In the genomic region with DNA sequence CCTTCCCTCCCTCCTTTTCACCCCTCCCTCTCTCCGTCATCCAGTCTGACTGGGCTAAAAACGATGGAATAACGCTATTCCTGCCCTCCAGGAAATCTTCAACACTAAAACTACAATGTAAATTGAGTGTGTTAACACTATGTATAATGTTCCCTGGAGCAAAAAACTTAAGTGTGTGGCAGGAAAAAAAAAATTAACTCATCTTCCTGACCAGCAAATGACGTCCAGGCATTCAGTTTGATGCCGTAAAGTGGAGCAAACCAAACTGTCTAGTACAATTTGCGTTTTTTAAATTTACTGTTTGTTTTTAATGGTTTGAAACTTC, we compare ENCODE assay signal across 8 cellular contexts. TPM values are rescaled to one million over a fixed set of nuclear protein-coding genes. Genes with fewer than 3 reads are reported as not detected.
DNase-seq lines count a peak whose midpoint lies in the region; ATAC-seq, FAIRE-seq and TF ChIP-seq lines count a peak whose summit lies in the region.

No MANE protein-coding gene starts in this region.

- H3K79me2 ChIP-seq in keratinocyte (ENCODE audit: control insufficient read depth, insufficient read depth, low read length): peaks cover 46% of the 10 kb centered on the region

- peaks cover 19% of the 10 kb centered on the region for H3K4me1 ChIP-seq in keratinocyte (ENCODE audit: control insufficient read depth, extremely low read depth, insufficient read depth, low read length)
- H3K4me1 ChIP-seq in suprapubic skin: peaks cover 43% of the 10 kb centered on the region

- H3K9me3 ChIP-seq in keratinocyte (ENCODE audit: control insufficient read depth, low read depth, low read length): no peaks in the 10 kb centered on the region
- H3K9me3 ChIP-seq in suprapubic skin: no peaks in the 10 kb centered on the region

- peak overlapping the region; percentile 70 for H2AFZ ChIP-seq in keratinocyte (ENCODE audit: control insufficient read depth, low read length)

- H3K4me2 ChIP-seq in keratinocyte (ENCODE audit: control insufficient read depth, extremely low read depth, insufficient read depth, low read depth, low read length): peak overlapping the region; percentile 75

- peaks cover 59% of the 10 kb centered on the region for H3K4me1 Mint-ChIP-seq in T-helper 2 cell treated with Interferon-gamma antibody and Interleukin-4, amounts not matched to agents 5 μg/mL and 100 μg/mL, for 36 hours (ENCODE audit: low read depth)
- H3K4me1 Mint-ChIP-seq in activated naive CD8-positive, alpha-beta T cell treated with anti-CD3 and anti-CD28 coated beads, Interleukin-2, amount 10 ng/mL, durations not matched to agents 7 days and 5 days: peaks cover 60% of the 10 kb centered on the region

- TF ChIP-seq POLR2A in suprapubic skin (IDR thresholded peaks at IDR 0.05): no peak

- ATAC-seq in activated naive CD8-positive, alpha-beta T cell treated with anti-CD3 and anti-CD28 coated beads, Interleukin-2, amount 10 ng/mL, durations not matched to agents 7 days and 5 days (ENCODE audit: low read depth): no peak
- no peak for ATAC-seq in esophagus mucosa

- H3K9me1 ChIP-seq in keratinocyte (ENCODE audit: control insufficient read depth, extremely low read depth, insufficient read depth, low read length): no peaks in the 10 kb centered on the region

- no peaks in the 10 kb centered on the region for H3K9me3 Mint-ChIP-seq in T-helper 2 cell treated with Interferon-gamma antibody and Interleukin-4, amounts not matched to agents 5 μg/mL and 100 μg/mL, for 36 hours
- H3K9me3 Mint-ChIP-seq in activated naive CD8-positive, alpha-beta T cell treated with anti-CD3 and anti-CD28 coated beads, Interleukin-2, amount 10 ng/mL, durations not matched to agents 7 days and 5 days: no peaks in the 10 kb centered on the region

- 42% methylated on average over 6 of the region's 6 CpGs for WGBS in suprapubic skin

- H3K27ac Mint-ChIP-seq in T-helper 2 cell treated with Interferon-gamma antibody and Interleukin-4, amounts not matched to agents 5 μg/mL and 100 μg/mL, for 36 hours: peak overlapping the region; percentile 95
- peak overlapping the region; percentile 94 for H3K27ac Mint-ChIP-seq in activated naive CD8-positive, alpha-beta T cell treated with anti-CD3 and anti-CD28 coated beads, Interleukin-2, amount 10 ng/mL, durations not matched to agents 7 days and 5 days

- H3K27me3 ChIP-seq in keratinocyte (ENCODE audit: control insufficient read depth, extremely low read depth, insufficient read depth, low read length) (no peaks in the 10 kb centered on the region), suprapubic skin (no peaks in the 10 kb centered on the region)

- no peaks in the 10 kb centered on the region for H3K27me3 Mint-ChIP-seq in T-helper 2 cell treated with Interferon-gamma antibody and Interleukin-4, amounts not matched to agents 5 μg/mL and 100 μg/mL, for 36 hours (ENCODE audit: low read depth)
- H3K27me3 Mint-ChIP-seq in activated naive CD8-positive, alpha-beta T cell treated with anti-CD3 and anti-CD28 coated beads, Interleukin-2, amount 10 ng/mL, durations not matched to agents 7 days and 5 days: no peaks in the 10 kb centered on the region

- H3K36me3 ChIP-seq in keratinocyte (ENCODE audit: control insufficient read depth in 2 of 2, extremely low read depth in 1 of 2, insufficient read depth in 2 of 2, low read length in 2 of 2) (peaks cover 2 to 3% of the 10 kb centered on the region in 2 experiments), suprapubic skin (no peaks in the 10 kb centered on the region)

- TF ChIP-seq EP300 in suprapubic skin (IDR thresholded peaks at IDR 0.05): no peak

- no peaks in the 10 kb centered on the region for H4K20me1 ChIP-seq in keratinocyte (ENCODE audit: control insufficient read depth, extremely low read depth, insufficient read depth, low read length)

- H3K4me3 Mint-ChIP-seq in T-helper 2 cell treated with Interferon-gamma antibody and Interleukin-4, amounts not matched to agents 5 μg/mL and 100 μg/mL, for 36 hours: peak overlapping the region; percentile 96
- H3K4me3 Mint-ChIP-seq in activated naive CD8-positive, alpha-beta T cell treated with anti-CD3 and anti-CD28 coated beads, Interleukin-2, amount 10 ng/mL, durations not matched to agents 7 days and 5 days: peak overlapping the region; percentile 96

- dilution Hi-C loops in keratinocyte (cut with MboI; ENCODE audit: extremely low pct_ligation_motif_present, low sequenced_read_pairs): no loop called here

- peak overlapping the region; percentile 86 for H3K9ac ChIP-seq in keratinocyte (ENCODE audit: control insufficient read depth, extremely low read depth, insufficient read depth, low read length)

- POLR2A ChIA-PET in activated naive CD8-positive, alpha-beta T cell treated with anti-CD3 and anti-CD28 coated beads, Interleukin-2, amount 10 ng/mL, durations not matched to agents 7 days and 5 days (lab: Charles Lee): no interaction called here

- FAIRE-seq in keratinocyte (lab: Jason Lieb, UNC): no peak

- no peak for DNase-seq in T-helper 2 cell treated with Interferon-gamma antibody and Interleukin-4, amounts not matched to agents 5 μg/mL and 100 μg/mL, for 36 hours (ENCODE audit: low spot score)
- DNase-seq in T-helper 2 cell: no peak
- no peak for DNase-seq in activated naive CD8-positive, alpha-beta T cell treated with anti-CD3 and anti-CD28 coated beads, Interleukin-2, amount 10 ng/mL, durations not matched to agents 7 days and 5 days
- no peak for DNase-seq in keratinocyte (ENCODE audit: low read depth, low spot score)
- DNase-seq in suprapubic skin (ENCODE audit: low spot score in 2 of 2): no peak
- no peak for DNase-seq in NCI-H526 treated with DMSO at 0.1 percent for 48 hours (lab: John Stamatoyannopoulos, UW)
- DNase-seq in stimulated activated naive CD4-positive, alpha-beta T cell (lab: John Stamatoyannopoulos, UW): no peak

- no peak for TF ChIP-seq CTCF in keratinocyte (optimal IDR thresholded peaks at IDR 0.05 in 1 of 3, IDR thresholded peaks at IDR 0.05 in 1 of 3, conservative IDR thresholded peaks at IDR 0.05 in 1 of 3; ENCODE audit: extremely low read depth in 1 of 3, insufficient read depth in 2 of 3, low read length in 3 of 3)
- no peak for TF ChIP-seq CTCF in suprapubic skin (IDR thresholded peaks at IDR 0.05)

- peak overlapping the region; percentile 11 for H3K27ac ChIP-seq in keratinocyte (ENCODE audit: control insufficient read depth, insufficient read depth, low read length)
- H3K27ac ChIP-seq in suprapubic skin: peak overlapping the region; percentile 49

- H3K36me3 Mint-ChIP-seq in T-helper 2 cell treated with Interferon-gamma antibody and Interleukin-4, amounts not matched to agents 5 μg/mL and 100 μg/mL, for 36 hours (ENCODE audit: low read depth): peaks cover 11% of the 10 kb centered on the region
- H3K36me3 Mint-ChIP-seq in activated naive CD8-positive, alpha-beta T cell treated with anti-CD3 and anti-CD28 coated beads, Interleukin-2, amount 10 ng/mL, durations not matched to agents 7 days and 5 days: peaks cover 10% of the 10 kb centered on the region

- peak overlapping the region; percentile 91 to 100 (median 97) for H3K4me3 ChIP-seq in keratinocyte (ENCODE audit: control insufficient read depth in 2 of 3, extremely low read depth in 1 of 3, insufficient read depth in 2 of 3, low read depth in 1 of 3, low read length in 3 of 3)
- peak overlapping the region; percentile 89 for H3K4me3 ChIP-seq in suprapubic skin

RNA-seq across cellular contexts. Expression of gene MTPN, which starts 0.5 kb away (rescaled TPM):
- 100 to 1,000 TPM; 120 to 127 TPM for total RNA-seq in activated naive CD8-positive, alpha-beta T cell treated with anti-CD3 and anti-CD28 coated beads, Interleukin-2, amount 10 ng/mL, durations not matched to agents 7 days and 5 days
- polyA plus RNA-seq in keratinocyte: 94.2 to 151 TPM (median 125 TPM) in 3 replicates
- polyA plus RNA-seq in keratinocyte (2011; ENCODE audit: low read depth): 11.0 TPM
- 128 and 204 TPM in 2 replicates for polyA plus RNA-seq in keratinocyte (2011; cell fraction: cytosol; rRNA removed)
- polyA plus RNA-seq in keratinocyte (2011; cell fraction: nucleus; rRNA removed): 60.2 and 75.3 TPM in 2 replicates
- 69.9 and 137 TPM in 2 replicates for polyA plus RNA-seq in keratinocyte (2012; ENCODE audit: low replicate concordance)
- polyA minus RNA-seq in keratinocyte: 68.8 to 159 TPM (median 98.2 TPM) in 3 replicates
- 222 TPM for polyA minus RNA-seq in keratinocyte (2011; cell fraction: cytosol; rRNA and poly(A)+ RNA removed)
- polyA minus RNA-seq in keratinocyte (2011; cell fraction: nucleus; rRNA and poly(A)+ RNA removed): 105 and 112 TPM in 2 replicates
- 10 to 100 TPM; 51.8 to 81.7 (median 79.1) TPM for total RNA-seq in suprapubic skin
- 199 TPM for total RNA-seq in esophagus mucosa
